ENCODE assay signal across 10 cellular contexts in the genomic region with DNA sequence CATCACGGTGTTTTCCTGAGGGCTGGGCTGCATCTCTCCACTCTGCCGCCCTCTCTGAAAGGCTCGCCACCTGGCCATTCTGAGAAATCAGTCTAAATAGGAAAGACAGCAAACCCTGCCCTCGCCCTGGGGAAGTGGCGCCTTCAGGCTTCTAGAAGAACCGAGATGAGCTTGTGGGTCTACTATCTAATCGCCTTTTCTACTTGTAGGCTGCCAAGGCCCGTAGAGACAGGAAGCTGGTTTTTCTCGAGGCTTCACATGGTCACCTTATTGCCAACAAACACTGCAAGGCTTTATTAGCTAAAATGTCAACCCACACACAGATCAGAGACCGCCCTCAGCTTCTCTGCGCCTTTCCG.
A peak's percentile ranks its signal among the peaks of the same experiment; 100 is the strongest.
DNase-seq lines count a peak whose midpoint lies in the region; ATAC-seq and TF ChIP-seq lines count a peak whose summit lies in the region.
"Had no signal": no experiment of that assay in that cellular context is flagged by ENCODE, and none has a peak within 500 bp of the region (broad histone marks: within the 10 kb centered on the region; RNA-seq: fewer than 3 reads in every experiment).

No MANE protein-coding gene starts in this region.

- H3K4me3 ChIP-seq in GM12865 (ENCODE audit: low read depth, low read length) = no peak overlapping the region
- H3K4me3 ChIP-seq: colonic mucosa, psoas muscle had no signal

- H3K4me1 Mint-ChIP-seq in central memory CD8-positive, alpha-beta T cell = no peaks in the 10 kb centered on the region

- ATAC-seq in GM19395 (IDR thresholded peaks at IDR 0.05; ENCODE audit: unreplicated experiment) = peak; percentile 59
- peak; percentile 61 for ATAC-seq in HG03045 (IDR thresholded peaks at IDR 0.05; ENCODE audit: unreplicated experiment)
- ATAC-seq in central memory CD8-positive, alpha-beta T cell (replicated peaks; ENCODE audit: extremely low read depth, poor library complexity, severe bottlenecking) = no peak
- ATAC-seq: psoas muscle had no signal

- DNase-seq in GM12865 (ENCODE audit: low read depth) = peak; percentile 95
- DNase-seq in central memory CD8-positive, alpha-beta T cell (ENCODE audit: low spot score in 2 of 2) = no peak
- DNase-seq in NCI-H526 (lab: John Stamatoyannopoulos, UW) = no peak
- DNase-seq in stimulated activated CD4-positive, alpha-beta T cell treated with anti-CD3 and anti-CD28 coated beads, Interleukin-15, amount 100 ng/mL, for 24 hours = no peak
- no peak for DNase-seq in activated T-cell treated with anti-CD3 and anti-CD28 coated beads for 4 hours
- DNase-seq in NCI-H2029 treated with DMSO at 0.1 percent for 48 hours (lab: John Stamatoyannopoulos, UW) = no peak
- DNase-seq: colonic mucosa, psoas muscle had no signal

- peak overlapping the region; percentile 70 for H3K27ac Mint-ChIP-seq in central memory CD8-positive, alpha-beta T cell (ENCODE audit: low read depth)

- no peaks in the 10 kb centered on the region for H3K9me3 Mint-ChIP-seq in central memory CD8-positive, alpha-beta T cell

- no peak for TF ChIP-seq CTCF in GM12865 (IDR thresholded peaks at IDR 0.05; ENCODE audit: insufficient read depth, low read depth, low read length, missing control alignments)

- H3K27me3 Mint-ChIP-seq in central memory CD8-positive, alpha-beta T cell = no peaks in the 10 kb centered on the region

- peaks cover 19% of the 10 kb centered on the region for H3K36me3 Mint-ChIP-seq in central memory CD8-positive, alpha-beta T cell (ENCODE audit: insufficient read depth)

- H3K4me3 Mint-ChIP-seq in central memory CD8-positive, alpha-beta T cell = no peak overlapping the region
